1 cellular context compared by ENCODE assay signal in the genomic region with DNA sequence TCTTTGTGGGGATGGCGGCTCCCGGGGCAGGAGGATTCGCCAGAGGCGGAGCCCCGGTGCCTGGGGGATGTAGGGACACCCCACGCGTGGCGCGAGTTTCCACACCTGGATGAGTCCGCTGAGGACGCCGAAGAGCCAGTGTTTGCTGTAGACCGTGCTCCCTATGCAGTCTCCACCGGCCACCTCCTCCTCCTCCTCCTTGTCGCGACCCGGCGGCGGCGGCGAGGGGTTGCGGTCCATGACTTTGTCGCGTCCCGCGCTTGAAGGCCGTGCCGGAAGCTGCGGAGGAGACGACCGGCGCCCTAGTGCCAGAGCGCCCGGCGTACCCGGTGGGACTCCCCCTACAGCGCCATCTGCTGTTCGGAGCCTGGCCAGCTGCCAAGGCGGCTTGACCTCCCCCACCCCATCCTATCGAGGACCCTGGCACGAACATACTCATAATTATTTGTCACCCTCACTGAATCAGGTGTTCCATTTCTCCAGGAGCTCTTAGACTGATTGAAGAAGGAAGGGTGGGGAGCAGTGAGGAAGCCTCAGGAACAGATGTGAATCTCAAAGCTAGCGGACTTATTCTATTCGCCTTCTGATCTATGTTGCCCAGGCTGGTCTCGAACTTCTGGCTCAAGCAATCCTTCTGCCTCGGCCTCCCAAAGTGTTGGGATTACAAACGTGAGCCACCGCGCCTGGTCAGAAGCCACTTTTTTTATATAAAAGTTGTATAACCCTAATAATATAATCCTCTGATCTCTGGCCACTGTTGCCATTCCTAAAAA.
TF ChIP-seq lines count a peak whose summit lies in the region.

A gene with protein sequence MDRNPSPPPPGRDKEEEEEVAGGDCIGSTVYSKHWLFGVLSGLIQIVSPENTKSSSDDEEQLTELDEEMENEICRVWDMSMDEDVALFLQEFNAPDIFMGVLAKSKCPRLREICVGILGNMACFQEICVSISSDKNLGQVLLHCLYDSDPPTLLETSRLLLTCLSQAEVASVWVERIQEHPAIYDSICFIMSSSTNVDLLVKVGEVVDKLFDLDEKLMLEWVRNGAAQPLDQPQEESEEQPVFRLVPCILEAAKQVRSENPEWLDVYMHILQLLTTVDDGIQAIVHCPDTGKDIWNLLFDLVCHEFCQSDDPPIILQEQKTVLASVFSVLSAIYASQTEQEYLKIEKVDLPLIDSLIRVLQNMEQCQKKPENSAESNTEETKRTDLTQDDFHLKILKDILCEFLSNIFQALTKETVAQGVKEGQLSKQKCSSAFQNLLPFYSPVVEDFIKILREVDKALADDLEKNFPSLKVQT (minus strand): TSS at position 281 of the 773 bp plus-strand sequence. CDS start 41 bp downstream, at position 240.

TF ChIP-seq in GM12878, 131 proteins besides CTCF, POLR2A, EP300 and RAD21 (continued from another document and continues in another):
- TF ChIP-seq, protein P1, sequence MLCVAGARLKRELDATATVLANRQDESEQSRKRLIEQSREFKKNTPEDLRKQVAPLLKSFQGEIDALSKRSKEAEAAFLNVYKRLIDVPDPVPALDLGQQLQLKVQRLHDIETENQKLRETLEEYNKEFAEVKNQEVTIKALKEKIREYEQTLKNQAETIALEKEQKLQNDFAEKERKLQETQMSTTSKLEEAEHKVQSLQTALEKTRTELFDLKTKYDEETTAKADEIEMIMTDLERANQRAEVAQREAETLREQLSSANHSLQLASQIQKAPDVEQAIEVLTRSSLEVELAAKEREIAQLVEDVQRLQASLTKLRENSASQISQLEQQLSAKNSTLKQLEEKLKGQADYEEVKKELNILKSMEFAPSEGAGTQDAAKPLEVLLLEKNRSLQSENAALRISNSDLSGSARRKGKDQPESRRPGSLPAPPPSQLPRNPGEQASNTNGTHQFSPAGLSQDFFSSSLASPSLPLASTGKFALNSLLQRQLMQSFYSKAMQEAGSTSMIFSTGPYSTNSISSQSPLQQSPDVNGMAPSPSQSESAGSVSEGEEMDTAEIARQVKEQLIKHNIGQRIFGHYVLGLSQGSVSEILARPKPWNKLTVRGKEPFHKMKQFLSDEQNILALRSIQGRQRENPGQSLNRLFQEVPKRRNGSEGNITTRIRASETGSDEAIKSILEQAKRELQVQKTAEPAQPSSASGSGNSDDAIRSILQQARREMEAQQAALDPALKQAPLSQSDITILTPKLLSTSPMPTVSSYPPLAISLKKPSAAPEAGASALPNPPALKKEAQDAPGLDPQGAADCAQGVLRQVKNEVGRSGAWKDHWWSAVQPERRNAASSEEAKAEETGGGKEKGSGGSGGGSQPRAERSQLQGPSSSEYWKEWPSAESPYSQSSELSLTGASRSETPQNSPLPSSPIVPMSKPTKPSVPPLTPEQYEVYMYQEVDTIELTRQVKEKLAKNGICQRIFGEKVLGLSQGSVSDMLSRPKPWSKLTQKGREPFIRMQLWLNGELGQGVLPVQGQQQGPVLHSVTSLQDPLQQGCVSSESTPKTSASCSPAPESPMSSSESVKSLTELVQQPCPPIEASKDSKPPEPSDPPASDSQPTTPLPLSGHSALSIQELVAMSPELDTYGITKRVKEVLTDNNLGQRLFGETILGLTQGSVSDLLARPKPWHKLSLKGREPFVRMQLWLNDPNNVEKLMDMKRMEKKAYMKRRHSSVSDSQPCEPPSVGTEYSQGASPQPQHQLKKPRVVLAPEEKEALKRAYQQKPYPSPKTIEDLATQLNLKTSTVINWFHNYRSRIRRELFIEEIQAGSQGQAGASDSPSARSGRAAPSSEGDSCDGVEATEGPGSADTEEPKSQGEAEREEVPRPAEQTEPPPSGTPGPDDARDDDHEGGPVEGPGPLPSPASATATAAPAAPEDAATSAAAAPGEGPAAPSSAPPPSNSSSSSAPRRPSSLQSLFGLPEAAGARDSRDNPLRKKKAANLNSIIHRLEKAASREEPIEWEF (IDR thresholded peaks at IDR 0.05; ENCODE audit: insufficient replicate concordance, low read depth, low read length): no peak
- TF ChIP-seq HDGF (IDR thresholded peaks at IDR 0.05) (0 out of 2 replicates have a peak, but pooled peaks have one; percentile 43), POLR2AphosphoS5 (IDR thresholded peaks at IDR 0.05; ENCODE audit: low read length) (peak; percentile 61), NRF1 (conservative IDR thresholded peaks at IDR 0.05; ENCODE audit: low read depth, low read length) (no peak), ZNF207 (IDR thresholded peaks at IDR 0.05; ENCODE audit: borderline replicate concordance) (0 out of 2 replicates have a peak, but pooled peaks have one; percentile 48), CBX5 (IDR thresholded peaks at IDR 0.05; ENCODE audit: low read depth) (no peak), TBL1XR1 (IDR thresholded peaks at IDR 0.05; ENCODE audit: low read depth, low read length) (no peak), NR2F1 (conservative IDR thresholded peaks at IDR 0.05) (peak; percentile 83), SREBF1 (IDR thresholded peaks at IDR 0.05; ENCODE audit: low read length) (no peak), RB1 (IDR thresholded peaks at IDR 0.05; ENCODE audit: borderline replicate concordance) (peak; percentile 99; the same call in 1 of the 2 replicates), ESRRA (IDR thresholded peaks at IDR 0.05; ENCODE audit: low read length) (no peak), SMAD5 (IDR thresholded peaks at IDR 0.05; ENCODE audit: low read depth) (0 out of 2 replicates have a peak, but pooled peaks have one; percentile 37), MEF2A (IDR thresholded peaks at IDR 0.05; ENCODE audit: insufficient read depth, low read depth, low read length) (no peak), MXI1 (IDR thresholded peaks at IDR 0.05; ENCODE audit: low read depth, low read length) (peak; percentile 32; the same call in 1 of the 2 replicates), DPF2 (IDR thresholded peaks at IDR 0.05) (peak; percentile 65; the same call in 1 of the 2 replicates), GATAD2B (conservative IDR thresholded peaks at IDR 0.05; ENCODE audit: low read depth) (peak; percentile 95; the same call in 1 of the 2 replicates), ZSCAN29 (IDR thresholded peaks at IDR 0.05) (peak; percentile 68; the same call in 1 of the 2 replicates), TCF3 (IDR thresholded peaks at IDR 0.05; ENCODE audit: borderline replicate concordance, insufficient read depth, low read depth, low read length) (peak; percentile 87), NFXL1 (IDR thresholded peaks at IDR 0.05; ENCODE audit: borderline replicate concordance) (no peak), YY1 (IDR thresholded peaks at IDR 0.05; ENCODE audit: low read depth, low read length) (peak; percentile 78), TAF1 (IDR thresholded peaks at IDR 0.05; ENCODE audit: borderline replicate concordance, low read depth, low read length) (peak; percentile 80), CREB1 (IDR thresholded peaks at IDR 0.05; ENCODE audit: low read depth) (peak; percentile 27; the same call in 1 of the 2 replicates), MTA3 (IDR thresholded peaks at IDR 0.05; ENCODE audit: borderline replicate concordance, low read length) (no peak), BACH1 (IDR thresholded peaks at IDR 0.05; ENCODE audit: borderline replicate concordance) (peak; percentile 98), CHD1 (IDR thresholded peaks at IDR 0.05; ENCODE audit: low read depth, low read length) (no peak)
- TF ChIP-seq, protein P2, sequence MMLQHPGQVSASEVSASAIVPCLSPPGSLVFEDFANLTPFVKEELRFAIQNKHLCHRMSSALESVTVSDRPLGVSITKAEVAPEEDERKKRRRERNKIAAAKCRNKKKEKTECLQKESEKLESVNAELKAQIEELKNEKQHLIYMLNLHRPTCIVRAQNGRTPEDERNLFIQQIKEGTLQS (IDR thresholded peaks at IDR 0.05; ENCODE audit: borderline replicate concordance, extremely low read depth, low read depth, low read length): no peak
- TF ChIP-seq, protein P3, sequence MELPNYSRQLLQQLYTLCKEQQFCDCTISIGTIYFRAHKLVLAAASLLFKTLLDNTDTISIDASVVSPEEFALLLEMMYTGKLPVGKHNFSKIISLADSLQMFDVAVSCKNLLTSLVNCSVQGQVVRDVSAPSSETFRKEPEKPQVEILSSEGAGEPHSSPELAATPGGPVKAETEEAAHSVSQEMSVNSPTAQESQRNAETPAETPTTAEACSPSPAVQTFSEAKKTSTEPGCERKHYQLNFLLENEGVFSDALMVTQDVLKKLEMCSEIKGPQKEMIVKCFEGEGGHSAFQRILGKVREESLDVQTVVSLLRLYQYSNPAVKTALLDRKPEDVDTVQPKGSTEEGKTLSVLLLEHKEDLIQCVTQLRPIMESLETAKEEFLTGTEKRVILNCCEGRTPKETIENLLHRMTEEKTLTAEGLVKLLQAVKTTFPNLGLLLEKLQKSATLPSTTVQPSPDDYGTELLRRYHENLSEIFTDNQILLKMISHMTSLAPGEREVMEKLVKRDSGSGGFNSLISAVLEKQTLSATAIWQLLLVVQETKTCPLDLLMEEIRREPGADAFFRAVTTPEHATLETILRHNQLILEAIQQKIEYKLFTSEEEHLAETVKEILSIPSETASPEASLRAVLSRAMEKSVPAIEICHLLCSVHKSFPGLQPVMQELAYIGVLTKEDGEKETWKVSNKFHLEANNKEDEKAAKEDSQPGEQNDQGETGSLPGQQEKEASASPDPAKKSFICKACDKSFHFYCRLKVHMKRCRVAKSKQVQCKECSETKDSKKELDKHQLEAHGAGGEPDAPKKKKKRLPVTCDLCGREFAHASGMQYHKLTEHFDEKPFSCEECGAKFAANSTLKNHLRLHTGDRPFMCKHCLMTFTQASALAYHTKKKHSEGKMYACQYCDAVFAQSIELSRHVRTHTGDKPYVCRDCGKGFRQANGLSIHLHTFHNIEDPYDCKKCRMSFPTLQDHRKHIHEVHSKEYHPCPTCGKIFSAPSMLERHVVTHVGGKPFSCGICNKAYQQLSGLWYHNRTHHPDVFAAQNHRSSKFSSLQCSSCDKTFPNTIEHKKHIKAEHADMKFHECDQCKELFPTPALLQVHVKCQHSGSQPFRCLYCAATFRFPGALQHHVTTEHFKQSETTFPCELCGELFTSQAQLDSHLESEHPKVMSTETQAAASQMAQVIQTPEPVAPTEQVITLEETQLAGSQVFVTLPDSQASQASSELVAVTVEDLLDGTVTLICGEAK (IDR thresholded peaks at IDR 0.05; ENCODE audit: borderline replicate concordance): peak; percentile 74
- TF ChIP-seq, protein P4, sequence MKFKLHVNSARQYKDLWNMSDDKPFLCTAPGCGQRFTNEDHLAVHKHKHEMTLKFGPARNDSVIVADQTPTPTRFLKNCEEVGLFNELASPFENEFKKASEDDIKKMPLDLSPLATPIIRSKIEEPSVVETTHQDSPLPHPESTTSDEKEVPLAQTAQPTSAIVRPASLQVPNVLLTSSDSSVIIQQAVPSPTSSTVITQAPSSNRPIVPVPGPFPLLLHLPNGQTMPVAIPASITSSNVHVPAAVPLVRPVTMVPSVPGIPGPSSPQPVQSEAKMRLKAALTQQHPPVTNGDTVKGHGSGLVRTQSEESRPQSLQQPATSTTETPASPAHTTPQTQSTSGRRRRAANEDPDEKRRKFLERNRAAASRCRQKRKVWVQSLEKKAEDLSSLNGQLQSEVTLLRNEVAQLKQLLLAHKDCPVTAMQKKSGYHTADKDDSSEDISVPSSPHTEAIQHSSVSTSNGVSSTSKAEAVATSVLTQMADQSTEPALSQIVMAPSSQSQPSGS (IDR thresholded peaks at IDR 0.05; ENCODE audit: low read length): no peak
- TF ChIP-seq, protein P5, sequence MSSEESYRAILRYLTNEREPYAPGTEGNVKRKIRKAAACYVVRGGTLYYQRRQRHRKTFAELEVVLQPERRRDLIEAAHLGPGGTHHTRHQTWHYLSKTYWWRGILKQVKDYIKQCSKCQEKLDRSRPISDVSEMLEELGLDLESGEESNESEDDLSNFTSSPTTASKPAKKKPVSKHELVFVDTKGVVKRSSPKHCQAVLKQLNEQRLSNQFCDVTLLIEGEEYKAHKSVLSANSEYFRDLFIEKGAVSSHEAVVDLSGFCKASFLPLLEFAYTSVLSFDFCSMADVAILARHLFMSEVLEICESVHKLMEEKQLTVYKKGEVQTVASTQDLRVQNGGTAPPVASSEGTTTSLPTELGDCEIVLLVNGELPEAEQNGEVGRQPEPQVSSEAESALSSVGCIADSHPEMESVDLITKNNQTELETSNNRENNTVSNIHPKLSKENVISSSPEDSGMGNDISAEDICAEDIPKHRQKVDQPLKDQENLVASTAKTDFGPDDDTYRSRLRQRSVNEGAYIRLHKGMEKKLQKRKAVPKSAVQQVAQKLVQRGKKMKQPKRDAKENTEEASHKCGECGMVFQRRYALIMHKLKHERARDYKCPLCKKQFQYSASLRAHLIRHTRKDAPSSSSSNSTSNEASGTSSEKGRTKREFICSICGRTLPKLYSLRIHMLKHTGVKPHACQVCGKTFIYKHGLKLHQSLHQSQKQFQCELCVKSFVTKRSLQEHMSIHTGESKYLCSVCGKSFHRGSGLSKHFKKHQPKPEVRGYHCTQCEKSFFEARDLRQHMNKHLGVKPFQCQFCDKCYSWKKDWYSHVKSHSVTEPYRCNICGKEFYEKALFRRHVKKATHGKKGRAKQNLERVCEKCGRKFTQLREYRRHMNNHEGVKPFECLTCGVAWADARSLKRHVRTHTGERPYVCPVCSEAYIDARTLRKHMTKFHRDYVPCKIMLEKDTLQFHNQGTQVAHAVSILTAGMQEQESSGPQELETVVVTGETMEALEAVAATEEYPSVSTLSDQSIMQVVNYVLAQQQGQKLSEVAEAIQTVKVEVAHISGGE (CRISPR knock-in tag; IDR thresholded peaks at IDR 0.05): no peak
- TF ChIP-seq, protein P6, sequence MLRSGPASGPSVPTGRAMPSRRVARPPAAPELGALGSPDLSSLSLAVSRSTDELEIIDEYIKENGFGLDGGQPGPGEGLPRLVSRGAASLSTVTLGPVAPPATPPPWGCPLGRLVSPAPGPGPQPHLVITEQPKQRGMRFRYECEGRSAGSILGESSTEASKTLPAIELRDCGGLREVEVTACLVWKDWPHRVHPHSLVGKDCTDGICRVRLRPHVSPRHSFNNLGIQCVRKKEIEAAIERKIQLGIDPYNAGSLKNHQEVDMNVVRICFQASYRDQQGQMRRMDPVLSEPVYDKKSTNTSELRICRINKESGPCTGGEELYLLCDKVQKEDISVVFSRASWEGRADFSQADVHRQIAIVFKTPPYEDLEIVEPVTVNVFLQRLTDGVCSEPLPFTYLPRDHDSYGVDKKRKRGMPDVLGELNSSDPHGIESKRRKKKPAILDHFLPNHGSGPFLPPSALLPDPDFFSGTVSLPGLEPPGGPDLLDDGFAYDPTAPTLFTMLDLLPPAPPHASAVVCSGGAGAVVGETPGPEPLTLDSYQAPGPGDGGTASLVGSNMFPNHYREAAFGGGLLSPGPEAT (IDR thresholded peaks at IDR 0.05; ENCODE audit: low read depth): peak; percentile 65; the same call in 1 of the 2 replicates
